Comparison of ENCODE assay signal across 18 cellular contexts in the genomic region with DNA sequence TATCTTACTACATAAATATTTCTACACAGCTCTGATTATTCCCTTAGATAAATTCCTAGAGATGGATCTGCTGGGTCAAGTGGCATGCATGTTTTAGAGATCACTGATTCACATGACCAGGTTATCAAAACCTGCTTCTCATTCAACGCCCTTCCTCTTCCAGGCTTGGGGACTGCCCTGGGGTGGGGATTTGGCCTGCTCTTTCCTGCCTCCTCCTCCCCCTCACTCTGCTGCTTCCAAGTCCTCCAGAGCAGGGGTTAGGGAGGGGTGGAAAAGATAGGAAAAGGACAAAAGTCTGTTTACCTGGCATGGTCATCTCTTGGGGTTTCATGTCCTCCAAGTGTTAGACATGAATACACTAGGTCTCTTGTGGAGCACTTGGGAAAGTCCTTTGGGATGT.
"Had no signal": no experiment of that assay in that cellular context is flagged by ENCODE, and none has a peak within 500 bp of the region (broad histone marks: within the 10 kb centered on the region; RNA-seq: fewer than 3 reads in every experiment).

No MANE protein-coding gene starts in this region.

- H3K27ac ChIP-seq: RWPE1, SJCRH30 had no signal

- DNase-seq: NCI-H1048, NCI-H1105, NCI-H1417, NCI-H1436 treated with DMSO at 0.1 percent for 48 hours, NCI-H1694, NCI-H187 treated with DMSO at 0.1 percent for 48 hours, NCI-H2029 treated with DMSO at 0.1 percent for 48 hours, NCI-H2107, NCI-H2227 treated with DMSO at 0.1 percent for 48 hours, NCI-H524, NCI-H526 treated with DMSO at 0.1 percent for 48 hours, NCI-H774, PC-3, SHP77 treated with DMSO at 0.1 percent for 48 hours, SJCRH30 had no signal

- H3K36me3 ChIP-seq: SJCRH30 had no signal

- H3K9me3 ChIP-seq: SJCRH30 had no signal

- H3K27me3 ChIP-seq: SJCRH30 had no signal

- H3K4me3 ChIP-seq: SJCRH30 had no signal

- ATAC-seq: Panc1, PC-3, SK-N-SH treated with all-trans-retinoic acid at 6 μM for 48 hours had no signal

- H3K4me1 ChIP-seq: SJCRH30 had no signal
